29 cellular contexts compared by ENCODE assay signal in genomic region chr11:37999171-37999570, GRCh38.
"Had no signal": no experiment of that assay in that cellular context is flagged by ENCODE, and none has a peak within 500 bp of the region (broad histone marks: within the 10 kb centered on the region; RNA-seq: fewer than 3 reads in every experiment).

No MANE protein-coding gene starts in this region.

- H3K4me2 ChIP-seq: neural progenitor cell, smooth muscle cell had no signal

- H2AFZ ChIP-seq: neural progenitor cell, parathyroid adenoma had no signal

- H3K27me3 ChIP-seq: neural progenitor cell, ovary, spleen, thyroid gland, tibial nerve, upper lobe of left lung, vagina had no signal

- H3K4me3 ChIP-seq: neural progenitor cell, ovary, psoas muscle, skin epidermis, smooth muscle cell, spleen, thoracic aorta, thyroid gland, tibial nerve, upper lobe of left lung, vagina had no signal

- H3K79me2 ChIP-seq: parathyroid adenoma had no signal

- FAIRE-seq: urothelium cell line had no signal

- DNase-seq: naive thymus-derived CD4-positive, alpha-beta T cell; natural killer cell; occipital lobe; ovary; posterior cingulate gyrus; psoas muscle; right cardiac atrium; spleen; stimulated activated CD4-positive, alpha-beta T cell treated with anti-CD3 and anti-CD28 coated beads, Interleukin-12 subunit alpha, Interleukin-12 subunit beta, amount 100 ng/mL, for 4 hours; stimulated activated CD4-positive, alpha-beta T cell treated with anti-CD3 and anti-CD28 coated beads, Interleukin-1b, Interleukin-23, amount 100 ng/mL, for 48 hours; stimulated activated CD4-positive, alpha-beta T cell treated with anti-CD3 and anti-CD28 coated beads, Interleukin-4, amount 100 ng/mL, for 1 hour; stimulated activated CD4-positive, alpha-beta T cell treated with anti-CD3 and anti-CD28 coated beads, Interleukin-4, amount 100 ng/mL, for 4 hours; stimulated activated CD8-positive, alpha-beta memory T cell treated with anti-CD3 and anti-CD28 coated beads, Interleukin-4, amount 100 ng/mL, for 48 hours; stimulated activated naive CD4-positive, alpha-beta T cell; stimulated activated naive CD8-positive, alpha-beta T cell treated with anti-CD3 and anti-CD28 coated beads, Interleukin-15, amount 100 ng/mL, for 72 hours; stimulated activated naive CD8-positive, alpha-beta T cell treated with anti-CD3 and anti-CD28 coated beads, Interleukin-15, Interleukin-2, amounts not matched to agents 100 U/mL and 50 U/mL, for 24 hours; thyroid gland; trophoblast cell; upper lobe of left lung had no signal

- H3K27ac ChIP-seq: neural progenitor cell, ovary, parathyroid adenoma, psoas muscle, skin epidermis, spleen, thoracic aorta, thyroid gland, tibial nerve, upper lobe of left lung, vagina had no signal

- H3K4me1 ChIP-seq: neural progenitor cell, parathyroid adenoma, psoas muscle, spleen, thyroid gland, tibial nerve, upper lobe of left lung, vagina had no signal

- ATAC-seq: naive thymus-derived CD4-positive, alpha-beta T cell; natural killer cell; psoas muscle; right cardiac atrium; sciatic nerve; stimulated activated memory B cell treated with anti-CD40 and anti-IgM and Interleukin-4, amounts not matched to agents 10 μg/mL and 1 μg/mL and 100 μg/mL, for 72 hours; stimulated activated naive CD8-positive, alpha-beta T cell treated with anti-CD3 and anti-CD28 coated beads, Interleukin-15, amount 100 ng/mL, for 72 hours; stimulated activated naive CD8-positive, alpha-beta T cell treated with anti-CD3 and anti-CD28 coated beads, Interleukin-15, Interleukin-2, amounts not matched to agents 100 U/mL and 50 U/mL, for 24 hours had no signal

- H3K9ac ChIP-seq: neural progenitor cell, parathyroid adenoma had no signal

- H3K36me3 ChIP-seq: neural progenitor cell, ovary, spleen, thoracic aorta, thyroid gland, tibial nerve, upper lobe of left lung, vagina had no signal

- H3K9me3 ChIP-seq: ovary, psoas muscle, thoracic aorta, thyroid gland, tibial nerve, upper lobe of left lung, vagina had no signal
